ENCODE assay signal across 1 cellular context in genomic region chr19:2426661-2427322, GRCh38.
TF ChIP-seq lines count a peak whose summit lies in the region.

No MANE protein-coding gene starts in this region.

TF ChIP-seq in HepG2, 621 proteins besides CTCF, POLR2A, EP300 and RAD21 (continued from another document and continues in another):
- TF ChIP-seq NCOR1 (IDR thresholded peaks at IDR 0.05; ENCODE audit: borderline replicate concordance, low read length) (no peak), RXRA (CRISPR knock-in tag; IDR thresholded peaks at IDR 0.05) (no peak), MED13 (CRISPR knock-in tag; IDR thresholded peaks at IDR 0.05) (no peak), KDM4B (CRISPR knock-in tag; IDR thresholded peaks at IDR 0.05) (0 out of 2 replicates have a peak, but pooled peaks have one; percentile 22), ZNF512B (CRISPR knock-in tag; IDR thresholded peaks at IDR 0.05; ENCODE audit: borderline replicate concordance) (0 out of 2 replicates have a peak, but pooled peaks have one; percentile 12), ZNF205 (CRISPR knock-in tag; IDR thresholded peaks at IDR 0.05) (no peak), GATA4 (IDR thresholded peaks at IDR 0.05; ENCODE audit: borderline replicate concordance, low read depth) (no peak), ZNF709 (CRISPR knock-in tag; IDR thresholded peaks at IDR 0.05) (0 out of 2 replicates have a peak, but pooled peaks have one; percentile 9), ZNF609 (CRISPR knock-in tag; IDR thresholded peaks at IDR 0.05; ENCODE audit: borderline replicate concordance) (no peak), JDP2 (CRISPR knock-in tag; IDR thresholded peaks at IDR 0.05; ENCODE audit: borderline replicate concordance) (no peak), DNMT3B (CRISPR knock-in tag; conservative IDR thresholded peaks at IDR 0.05) (no peak), ZNF30 (CRISPR knock-in tag; IDR thresholded peaks at IDR 0.05) (0 out of 2 replicates have a peak, but pooled peaks have one; percentile 60), ZNF10 (CRISPR knock-in tag; IDR thresholded peaks at IDR 0.05; ENCODE audit: borderline replicate concordance, low read depth) (no peak), BORCS8-MEF2B (CRISPR knock-in tag; IDR thresholded peaks at IDR 0.05) (0 out of 2 replicates have a peak, but pooled peaks have one; percentile 47), ZNF136 (CRISPR knock-in tag; IDR thresholded peaks at IDR 0.05; ENCODE audit: low read depth) (no peak), KLF15 (CRISPR knock-in tag; IDR thresholded peaks at IDR 0.05; ENCODE audit: borderline replicate concordance) (0 out of 2 replicates have a peak, but pooled peaks have one; percentile 10), HNF4A (CRISPR knock-in tag; IDR thresholded peaks at IDR 0.05) (peak; percentile 10; the same call in 1 of the 2 replicates), ZNF281 (CRISPR knock-in tag; IDR thresholded peaks at IDR 0.05; ENCODE audit: borderline replicate concordance) (peak; percentile 26; the same call in 1 of the 2 replicates), GATAD2A (CRISPR knock-in tag; IDR thresholded peaks at IDR 0.05) (0 out of 2 replicates have a peak, but pooled peaks have one; percentile 2), ZNF121 (CRISPR knock-in tag; IDR thresholded peaks at IDR 0.05) (0 out of 2 replicates have a peak, but pooled peaks have one; percentile 36), AGO1 (IDR thresholded peaks at IDR 0.05; ENCODE audit: low read depth, low read length, poor library complexity, severe bottlenecking) (peak; percentile 5), ZBTB20 (CRISPR knock-in tag; IDR thresholded peaks at IDR 0.05; ENCODE audit: borderline replicate concordance, low read depth) (0 out of 2 replicates have a peak, but pooled peaks have one; percentile 59), ZNF44 (CRISPR knock-in tag; IDR thresholded peaks at IDR 0.05) (peak; percentile 27; the same call in 1 of the 2 replicates), ZFX (CRISPR knock-in tag; IDR thresholded peaks at IDR 0.05; ENCODE audit: low read depth) (no peak), CHD2 (IDR thresholded peaks at IDR 0.05; ENCODE audit: low read depth, low read length) (no peak; the same call in 1 of the 2 replicates), POLR2G (IDR thresholded peaks at IDR 0.05; ENCODE audit: low read depth, low read length) (no peak)
- TF ChIP-seq, protein P1, sequence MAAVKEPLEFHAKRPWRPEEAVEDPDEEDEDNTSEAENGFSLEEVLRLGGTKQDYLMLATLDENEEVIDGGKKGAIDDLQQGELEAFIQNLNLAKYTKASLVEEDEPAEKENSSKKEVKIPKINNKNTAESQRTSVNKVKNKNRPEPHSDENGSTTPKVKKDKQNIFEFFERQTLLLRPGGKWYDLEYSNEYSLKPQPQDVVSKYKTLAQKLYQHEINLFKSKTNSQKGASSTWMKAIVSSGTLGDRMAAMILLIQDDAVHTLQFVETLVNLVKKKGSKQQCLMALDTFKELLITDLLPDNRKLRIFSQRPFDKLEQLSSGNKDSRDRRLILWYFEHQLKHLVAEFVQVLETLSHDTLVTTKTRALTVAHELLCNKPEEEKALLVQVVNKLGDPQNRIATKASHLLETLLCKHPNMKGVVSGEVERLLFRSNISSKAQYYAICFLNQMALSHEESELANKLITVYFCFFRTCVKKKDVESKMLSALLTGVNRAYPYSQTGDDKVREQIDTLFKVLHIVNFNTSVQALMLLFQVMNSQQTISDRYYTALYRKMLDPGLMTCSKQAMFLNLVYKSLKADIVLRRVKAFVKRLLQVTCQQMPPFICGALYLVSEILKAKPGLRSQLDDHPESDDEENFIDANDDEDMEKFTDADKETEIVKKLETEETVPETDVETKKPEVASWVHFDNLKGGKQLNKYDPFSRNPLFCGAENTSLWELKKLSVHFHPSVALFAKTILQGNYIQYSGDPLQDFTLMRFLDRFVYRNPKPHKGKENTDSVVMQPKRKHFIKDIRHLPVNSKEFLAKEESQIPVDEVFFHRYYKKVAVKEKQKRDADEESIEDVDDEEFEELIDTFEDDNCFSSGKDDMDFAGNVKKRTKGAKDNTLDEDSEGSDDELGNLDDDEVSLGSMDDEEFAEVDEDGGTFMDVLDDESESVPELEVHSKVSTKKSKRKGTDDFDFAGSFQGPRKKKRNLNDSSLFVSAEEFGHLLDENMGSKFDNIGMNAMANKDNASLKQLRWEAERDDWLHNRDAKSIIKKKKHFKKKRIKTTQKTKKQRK (IDR thresholded peaks at IDR 0.05; ENCODE audit: low read length) = no peak
- TF ChIP-seq, protein P2, sequence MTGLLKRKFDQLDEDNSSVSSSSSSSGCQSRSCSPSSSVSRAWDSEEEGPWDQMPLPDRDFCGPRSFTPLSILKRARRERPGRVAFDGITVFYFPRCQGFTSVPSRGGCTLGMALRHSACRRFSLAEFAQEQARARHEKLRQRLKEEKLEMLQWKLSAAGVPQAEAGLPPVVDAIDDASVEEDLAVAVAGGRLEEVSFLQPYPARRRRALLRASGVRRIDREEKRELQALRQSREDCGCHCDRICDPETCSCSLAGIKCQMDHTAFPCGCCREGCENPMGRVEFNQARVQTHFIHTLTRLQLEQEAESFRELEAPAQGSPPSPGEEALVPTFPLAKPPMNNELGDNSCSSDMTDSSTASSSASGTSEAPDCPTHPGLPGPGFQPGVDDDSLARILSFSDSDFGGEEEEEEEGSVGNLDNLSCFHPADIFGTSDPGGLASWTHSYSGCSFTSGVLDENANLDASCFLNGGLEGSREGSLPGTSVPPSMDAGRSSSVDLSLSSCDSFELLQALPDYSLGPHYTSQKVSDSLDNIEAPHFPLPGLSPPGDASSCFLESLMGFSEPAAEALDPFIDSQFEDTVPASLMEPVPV (CRISPR knock-in tag; IDR thresholded peaks at IDR 0.05) = no peak
- TF ChIP-seq, protein P3, sequence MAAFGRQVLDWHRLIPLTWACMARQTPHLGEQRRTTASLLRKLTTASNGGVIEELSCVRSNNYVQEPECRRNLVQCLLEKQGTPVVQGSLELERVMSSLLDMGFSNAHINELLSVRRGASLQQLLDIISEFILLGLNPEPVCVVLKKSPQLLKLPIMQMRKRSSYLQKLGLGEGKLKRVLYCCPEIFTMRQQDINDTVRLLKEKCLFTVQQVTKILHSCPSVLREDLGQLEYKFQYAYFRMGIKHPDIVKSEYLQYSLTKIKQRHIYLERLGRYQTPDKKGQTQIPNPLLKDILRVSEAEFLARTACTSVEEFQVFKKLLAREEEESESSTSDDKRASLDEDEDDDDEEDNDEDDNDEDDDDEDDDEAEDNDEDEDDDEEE (CRISPR knock-in tag; IDR thresholded peaks at IDR 0.05) = no peak
- TF ChIP-seq, protein P4, sequence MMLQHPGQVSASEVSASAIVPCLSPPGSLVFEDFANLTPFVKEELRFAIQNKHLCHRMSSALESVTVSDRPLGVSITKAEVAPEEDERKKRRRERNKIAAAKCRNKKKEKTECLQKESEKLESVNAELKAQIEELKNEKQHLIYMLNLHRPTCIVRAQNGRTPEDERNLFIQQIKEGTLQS (CRISPR knock-in tag; IDR thresholded peaks at IDR 0.05) = no peak
- TF ChIP-seq, protein P5, sequence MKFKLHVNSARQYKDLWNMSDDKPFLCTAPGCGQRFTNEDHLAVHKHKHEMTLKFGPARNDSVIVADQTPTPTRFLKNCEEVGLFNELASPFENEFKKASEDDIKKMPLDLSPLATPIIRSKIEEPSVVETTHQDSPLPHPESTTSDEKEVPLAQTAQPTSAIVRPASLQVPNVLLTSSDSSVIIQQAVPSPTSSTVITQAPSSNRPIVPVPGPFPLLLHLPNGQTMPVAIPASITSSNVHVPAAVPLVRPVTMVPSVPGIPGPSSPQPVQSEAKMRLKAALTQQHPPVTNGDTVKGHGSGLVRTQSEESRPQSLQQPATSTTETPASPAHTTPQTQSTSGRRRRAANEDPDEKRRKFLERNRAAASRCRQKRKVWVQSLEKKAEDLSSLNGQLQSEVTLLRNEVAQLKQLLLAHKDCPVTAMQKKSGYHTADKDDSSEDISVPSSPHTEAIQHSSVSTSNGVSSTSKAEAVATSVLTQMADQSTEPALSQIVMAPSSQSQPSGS (CRISPR knock-in tag; IDR thresholded peaks at IDR 0.05) = peak; percentile 9; the same call in 1 of the 2 replicates
- TF ChIP-seq, protein P6, sequence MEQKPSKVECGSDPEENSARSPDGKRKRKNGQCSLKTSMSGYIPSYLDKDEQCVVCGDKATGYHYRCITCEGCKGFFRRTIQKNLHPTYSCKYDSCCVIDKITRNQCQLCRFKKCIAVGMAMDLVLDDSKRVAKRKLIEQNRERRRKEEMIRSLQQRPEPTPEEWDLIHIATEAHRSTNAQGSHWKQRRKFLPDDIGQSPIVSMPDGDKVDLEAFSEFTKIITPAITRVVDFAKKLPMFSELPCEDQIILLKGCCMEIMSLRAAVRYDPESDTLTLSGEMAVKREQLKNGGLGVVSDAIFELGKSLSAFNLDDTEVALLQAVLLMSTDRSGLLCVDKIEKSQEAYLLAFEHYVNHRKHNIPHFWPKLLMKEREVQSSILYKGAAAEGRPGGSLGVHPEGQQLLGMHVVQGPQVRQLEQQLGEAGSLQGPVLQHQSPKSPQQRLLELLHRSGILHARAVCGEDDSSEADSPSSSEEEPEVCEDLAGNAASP (CRISPR knock-in tag; IDR thresholded peaks at IDR 0.05; ENCODE audit: borderline replicate concordance) = peak; percentile 70
